In the genomic region with DNA sequence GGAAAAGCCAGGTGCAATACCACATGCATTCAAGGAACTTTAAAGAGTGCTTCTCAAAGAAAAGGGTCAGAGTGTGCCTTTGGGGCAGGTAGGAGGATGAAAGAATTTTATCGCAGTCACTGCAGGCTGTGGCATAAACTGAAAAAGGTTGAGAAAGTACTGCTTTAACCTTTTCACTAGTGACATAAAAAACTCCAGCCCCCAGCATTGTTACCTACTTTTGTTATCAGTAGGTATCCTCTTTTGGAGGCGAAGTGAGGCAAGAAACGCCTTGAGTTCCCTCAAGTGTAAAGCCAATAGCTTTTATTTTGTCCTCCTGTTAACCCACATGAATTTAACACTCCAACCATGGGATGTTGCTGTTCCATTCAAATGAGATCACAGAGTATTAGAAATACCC, we compare ENCODE assay signal across 18 cellular contexts.
"Had no signal": no experiment of that assay in that cellular context is flagged by ENCODE, and none has a peak within 500 bp of the region (broad histone marks: within the 10 kb centered on the region; RNA-seq: fewer than 3 reads in every experiment).

No MANE protein-coding gene starts in this region.

- H3K4me3 ChIP-seq: left ventricle myocardium inferior, mucosa of descending colon had no signal

- H3K27ac ChIP-seq: left ventricle myocardium inferior had no signal

- H3K27ac Mint-ChIP-seq: activated B cell treated with CpG ODN at 0.5 μM for 24 hours; activated CD4-positive, alpha-beta T cell treated with anti-CD3 and anti-CD28 coated beads, Interleukin-2, amount 10 ng/mL, durations not matched to agents 24 days and 14 days; activated naive CD8-positive, alpha-beta T cell treated with anti-CD3 and anti-CD28 coated beads, Interleukin-2, amount 10 ng/mL, durations not matched to agents 7 days and 5 days; activated T-helper 1 cell treated with anti-CD3 and anti-CD28 coated beads, Interleukin-12 subunit alpha, Interleukin-12 subunit beta, Interleukin-2, Interleukin-4 antibody, amounts not matched to agents 30 ng/mL and 10 ng/mL and 1 ng/mL, durations not matched to agents 14 hours and 24 hours and 36 hours; dendritic cell treated with granulocyte-macrophage colony-stimulating factor and Interleukin-4, amounts not matched to agents 40 ng/mL and 50 ng/mL, for 4 days; memory B cell; stimulated activated naive B cell treated with anti-CD40 and anti-IgM and Interleukin-4, amounts not matched to agents 10 μg/mL and 1 μg/mL and 100 μg/mL, for 72 hours; T-helper 2 cell treated with Interferon-gamma antibody and Interleukin-4, amounts not matched to agents 5 μg/mL and 100 μg/mL, for 36 hours had no signal

- DNase-seq: activated B cell treated with CpG ODN at 0.5 μM for 24 hours; activated CD4-positive, alpha-beta T cell treated with anti-CD3 and anti-CD28 coated beads, Interleukin-2, amount 10 ng/mL, durations not matched to agents 24 days and 14 days; activated naive CD8-positive, alpha-beta T cell treated with anti-CD3 and anti-CD28 coated beads, Interleukin-2, amount 10 ng/mL, durations not matched to agents 7 days and 5 days; anterior cingulate cortex; cerebellar nuclear complex; effector memory CD4-positive, alpha-beta T cell; foreskin fibroblast; hypothalamus; kidney; left ventricle myocardium inferior; mucosa of descending colon; naive thymus-derived CD4-positive, alpha-beta T cell; stimulated activated CD4-positive, alpha-beta T cell treated with anti-CD3 and anti-CD28 coated beads, Interleukin-1b, Interleukin-23, amount 100 ng/mL, for 48 hours; stimulated activated naive B cell treated with anti-CD40 and anti-IgM and Interleukin-4, amounts not matched to agents 10 μg/mL and 1 μg/mL and 100 μg/mL, for 72 hours had no signal

- H3K27me3 Mint-ChIP-seq: activated B cell treated with CpG ODN at 0.5 μM for 24 hours; dendritic cell treated with granulocyte-macrophage colony-stimulating factor and Interleukin-4, amounts not matched to agents 40 ng/mL and 50 ng/mL, for 4 days; memory B cell; stimulated activated naive B cell treated with anti-CD40 and anti-IgM and Interleukin-4, amounts not matched to agents 10 μg/mL and 1 μg/mL and 100 μg/mL, for 72 hours had no signal

- H3K9me3 ChIP-seq: mucosa of descending colon had no signal

- H3K36me3 ChIP-seq: left ventricle myocardium inferior had no signal

- H3K4me3 Mint-ChIP-seq: activated B cell treated with CpG ODN at 0.5 μM for 24 hours; activated CD4-positive, alpha-beta T cell treated with anti-CD3 and anti-CD28 coated beads, Interleukin-2, amount 10 ng/mL, durations not matched to agents 24 days and 14 days; activated naive CD8-positive, alpha-beta T cell treated with anti-CD3 and anti-CD28 coated beads, Interleukin-2, amount 10 ng/mL, durations not matched to agents 7 days and 5 days; activated T-helper 1 cell treated with anti-CD3 and anti-CD28 coated beads, Interleukin-12 subunit alpha, Interleukin-12 subunit beta, Interleukin-2, Interleukin-4 antibody, amounts not matched to agents 30 ng/mL and 10 ng/mL and 1 ng/mL, durations not matched to agents 14 hours and 24 hours and 36 hours; dendritic cell treated with granulocyte-macrophage colony-stimulating factor and Interleukin-4, amounts not matched to agents 40 ng/mL and 50 ng/mL, for 4 days; memory B cell; naive thymus-derived CD4-positive, alpha-beta T cell; stimulated activated naive B cell treated with anti-CD40 and anti-IgM and Interleukin-4, amounts not matched to agents 10 μg/mL and 1 μg/mL and 100 μg/mL, for 72 hours; T-helper 2 cell treated with Interferon-gamma antibody and Interleukin-4, amounts not matched to agents 5 μg/mL and 100 μg/mL, for 36 hours had no signal

- ATAC-seq: mucosa of descending colon; naive thymus-derived CD4-positive, alpha-beta T cell; stimulated activated naive B cell treated with anti-CD40 and anti-IgM and Interleukin-4, amounts not matched to agents 10 μg/mL and 1 μg/mL and 100 μg/mL, for 72 hours had no signal

- H3K36me3 Mint-ChIP-seq: activated naive CD8-positive, alpha-beta T cell treated with anti-CD3 and anti-CD28 coated beads, Interleukin-2, amount 10 ng/mL, durations not matched to agents 7 days and 5 days; memory B cell; naive thymus-derived CD4-positive, alpha-beta T cell; stimulated activated naive B cell treated with anti-CD40 and anti-IgM and Interleukin-4, amounts not matched to agents 10 μg/mL and 1 μg/mL and 100 μg/mL, for 72 hours had no signal

- H3K9me3 Mint-ChIP-seq: activated B cell treated with CpG ODN at 0.5 μM for 24 hours; activated T-helper 1 cell treated with anti-CD3 and anti-CD28 coated beads, Interleukin-12 subunit alpha, Interleukin-12 subunit beta, Interleukin-2, Interleukin-4 antibody, amounts not matched to agents 30 ng/mL and 10 ng/mL and 1 ng/mL, durations not matched to agents 14 hours and 24 hours and 36 hours; dendritic cell treated with granulocyte-macrophage colony-stimulating factor and Interleukin-4, amounts not matched to agents 40 ng/mL and 50 ng/mL, for 4 days; memory B cell; T-helper 2 cell treated with Interferon-gamma antibody and Interleukin-4, amounts not matched to agents 5 μg/mL and 100 μg/mL, for 36 hours had no signal
